ENCODE assay signal across 20 cellular contexts in the genomic region with DNA sequence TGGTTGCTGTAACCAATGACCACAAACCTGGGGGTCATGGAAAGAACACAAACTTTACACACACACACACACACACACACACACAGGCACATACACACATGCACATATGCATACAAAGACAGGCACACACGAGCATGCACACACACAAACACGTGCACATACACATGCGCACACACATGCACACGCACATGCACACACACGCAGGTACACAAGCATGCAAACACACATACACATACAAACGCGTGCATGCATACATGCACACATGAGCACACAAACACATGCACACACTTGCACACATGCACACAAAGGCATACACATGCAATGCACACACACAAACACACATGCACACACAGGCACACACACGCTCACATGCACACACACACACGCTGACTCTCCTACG. TPM values are rescaled to one million over a fixed set of nuclear protein-coding genes. Genes with fewer than 3 reads are reported as not detected.
A peak's percentile ranks its signal among the peaks of the same experiment; 100 is the strongest.
DNase-seq lines count a peak whose midpoint lies in the region; ATAC-seq, FAIRE-seq and TF ChIP-seq lines count a peak whose summit lies in the region.
"Had no signal": no experiment of that assay in that cellular context is flagged by ENCODE, and none has a peak within 500 bp of the region (broad histone marks: within the 10 kb centered on the region; RNA-seq: fewer than 3 reads in every experiment).

No MANE protein-coding gene starts in this region.

- peaks cover 29% of the 10 kb centered on the region for H3K4me1 Mint-ChIP-seq in activated naive CD4-positive, alpha-beta T cell treated with anti-CD3 and anti-CD28 coated beads, Interleukin-2, amount 10 ng/mL, durations not matched to agents 7 days and 5 days

- no peak for TF ChIP-seq POLR2A in GM12878 (IDR thresholded peaks at IDR 0.05; ENCODE audit: low read depth, low read length)

- H4K20me1 ChIP-seq in GM12878 (ENCODE audit: control insufficient read depth, insufficient read depth) (no peaks in the 10 kb centered on the region), SK-N-SH (ENCODE audit: insufficient read depth) (no peaks in the 10 kb centered on the region)

- POLR2A ChIA-PET in HEK293 (lab: Yijun Ruan, JAX) (no interaction called here), GM12878 (lab: Charles Lee) (interaction anchor here (1.1 kb wide), 1 partner anchor 55 kb away, joined by 3 read pairs; no protein-coding TSS in a partner anchor), SK-N-SH (lab: Yijun Ruan, JAX) (no interaction called here)

- H3K4me2 ChIP-seq in GM12878 (ENCODE audit: control insufficient read depth, insufficient read depth) (no peak overlapping the region), SK-N-SH (no peak overlapping the region)
- H3K4me2 ChIP-seq: GM23338 had no signal

- H2AFZ ChIP-seq in GM12878 (ENCODE audit: control insufficient read depth, low read depth, low read length) (no peak overlapping the region), SK-N-SH (ENCODE audit: low read depth) (no peak overlapping the region)
- H2AFZ ChIP-seq: GM23338 had no signal

- TF ChIP-seq CTCF in HEK293 (tag by site-specific recombination; IDR thresholded peaks at IDR 0.05) (no peak), GM12878 (IDR thresholded peaks at IDR 0.05 in 2 of 3, conservative IDR thresholded peaks at IDR 0.05 in 1 of 3; ENCODE audit: control insufficient read depth in 2 of 3, extremely low read depth in 1 of 3, insufficient read depth in 1 of 3, low read depth in 3 of 3, low read length in 3 of 3) (no peak), SK-N-SH (IDR thresholded peaks at IDR 0.05) (no peak)

- no peak overlapping the region for H3K4me3 Mint-ChIP-seq in activated naive CD4-positive, alpha-beta T cell treated with anti-CD3 and anti-CD28 coated beads, Interleukin-2, amount 10 ng/mL, durations not matched to agents 7 days and 5 days
- H3K4me3 Mint-ChIP-seq: GM23338 had no signal

- H3K27me3 ChIP-seq in GM12878 (replicated peaks in 1 of 2; ENCODE audit: control insufficient read depth in 2 of 2, insufficient read depth in 2 of 2, low read length in 1 of 2) (no peaks in the 10 kb centered on the region), thymus (ENCODE audit: control insufficient read depth, insufficient read depth) (no peaks in the 10 kb centered on the region), SK-N-SH (ENCODE audit: insufficient read depth) (no peaks in the 10 kb centered on the region)

- no peak for FAIRE-seq in GM12878 (lab: Jason Lieb, UNC)
- FAIRE-seq: D721Med, RCC 7860 had no signal

- H3K9me3 ChIP-seq in HEK293 (ENCODE audit: control insufficient read depth, insufficient read depth, low read depth, low read length) (no peaks in the 10 kb centered on the region), GM12878 (replicated peaks; ENCODE audit: control insufficient read depth, insufficient read depth, low read length) (no peaks in the 10 kb centered on the region), thymus (ENCODE audit: control insufficient read depth) (no peaks in the 10 kb centered on the region), SK-N-SH (no peaks in the 10 kb centered on the region)

- TF ChIP-seq EP300 in GM12878 (IDR thresholded peaks at IDR 0.05; ENCODE audit: borderline replicate concordance in 1 of 2, control insufficient read depth in 1 of 2, low read depth in 2 of 2, low read length in 2 of 2) (no peak), SK-N-SH (IDR thresholded peaks at IDR 0.05; ENCODE audit: borderline replicate concordance in 1 of 2, low read depth in 1 of 2, low read length in 1 of 2) (no peak)

- SMC1A ChIA-PET in GM12878 (lab: Charles Lee; ENCODE audit: uncharacterized antibody, unreplicated experiment), result no interaction called here

- H3K27me3 Mint-ChIP-seq in activated naive CD4-positive, alpha-beta T cell treated with anti-CD3 and anti-CD28 coated beads, Interleukin-2, amount 10 ng/mL, durations not matched to agents 7 days and 5 days, result no peaks in the 10 kb centered on the region

- RAD21 ChIA-PET in GM12878 (lab: Charles Lee; ENCODE audit: unreplicated experiment), result interaction anchor here (1.1 to 2.0 kb wide), 4 partner anchors 24 to 138 kb away, joined by 3 to 8 read pairs (median 8); no protein-coding TSS in a partner anchor

- BruUV-seq in GM12878 (replicated peaks; lab: Mats Ljungman, UMichigan), result no TSS peak

- H3K27ac ChIP-seq in HEK293 (ENCODE audit: extremely low read depth, low read depth, low read length), result no peak overlapping the region
- no peak overlapping the region for H3K27ac ChIP-seq in GM12878 (ENCODE audit: control insufficient read depth, insufficient read depth)
- H3K27ac ChIP-seq in thymus (ENCODE audit: low read depth), result peak overlapping the region; percentile 64
- H3K27ac ChIP-seq in SK-N-SH (ENCODE audit: low read depth in 2 of 2, low read length in 1 of 2), result no peak overlapping the region
- H3K27ac ChIP-seq: HL-60 had no signal

- intact Hi-C loops in GM12878 (cut with micrococcal nuclease; ENCODE audit: unreplicated experiment), result no loop called here

- in situ Hi-C loops in GM12878 (cut with MboI), result loop anchor here (5.0 kb wide), 2 partner anchors 70 to 140 kb away; no protein-coding TSS in a partner anchor

- no peaks in the 10 kb centered on the region for H3K9me3 Mint-ChIP-seq in activated naive CD4-positive, alpha-beta T cell treated with anti-CD3 and anti-CD28 coated beads, Interleukin-2, amount 10 ng/mL, durations not matched to agents 7 days and 5 days
- H3K9me3 Mint-ChIP-seq: GM23338 had no signal

- H3K9ac ChIP-seq in GM12878 (ENCODE audit: control insufficient read depth, insufficient read depth, low read length), result no peak overlapping the region
- H3K9ac ChIP-seq in SK-N-SH, result no peak overlapping the region

- H3K36me3 Mint-ChIP-seq in activated naive CD4-positive, alpha-beta T cell treated with anti-CD3 and anti-CD28 coated beads, Interleukin-2, amount 10 ng/mL, durations not matched to agents 7 days and 5 days, result peaks cover 53% of the 10 kb centered on the region

- CTCF ChIA-PET in activated naive CD4-positive, alpha-beta T cell treated with anti-CD3 and anti-CD28 coated beads, Interleukin-2, amount 10 ng/mL, durations not matched to agents 7 days and 5 days (lab: Charles Lee), result interaction anchor here (2.0 to 3.2 kb wide), 2 partner anchors 138 to 150 kb away, joined by 4 to 19 read pairs; no protein-coding TSS in a partner anchor
- CTCF ChIA-PET in HEK293 (lab: Yijun Ruan, JAX), result interaction anchor here (0.6 kb wide), 1 partner anchor 33 kb away, joined by 3 read pairs; no protein-coding TSS in a partner anchor
- CTCF ChIA-PET in GM12878 (lab: Yijun Ruan, JAX), result interaction anchor here (1.8 kb wide), 1 partner anchor 111 kb away, joined by 7 read pairs; no protein-coding TSS in a partner anchor
- CTCF ChIA-PET in SK-N-SH (lab: Yijun Ruan, JAX), result no interaction called here

- no peaks in the 10 kb centered on the region for H3K36me3 ChIP-seq in HEK293 (ENCODE audit: control insufficient read depth in 2 of 2, insufficient read depth in 1 of 2, low read length in 2 of 2)
- no peaks in the 10 kb centered on the region for H3K36me3 ChIP-seq in GM12878 (ENCODE audit: control insufficient read depth in 2 of 2, insufficient read depth in 2 of 2, low read length in 1 of 2)
- H3K36me3 ChIP-seq in thymus (ENCODE audit: control insufficient read depth, insufficient read depth), result peaks cover 50% of the 10 kb centered on the region
- no peaks in the 10 kb centered on the region for H3K36me3 ChIP-seq in SK-N-SH (replicated peaks in 1 of 2; ENCODE audit: control insufficient read depth in 1 of 2, insufficient read depth in 2 of 2, low read length in 1 of 2)

- 77% methylated on average over 10 of the region's 10 CpGs for WGBS in GM12878 (ENCODE audit: insufficient coverage, insufficient replicate concordance, low lambda C conversion rate, missing lambda C conversion rate)
- WGBS in thymus, result over 99% methylated on average over 10 of the region's 10 CpGs
- WGBS in SK-N-SH (ENCODE audit: low lambda C conversion rate), result 81% methylated on average over 7 of the region's 10 CpGs

- no peaks in the 10 kb centered on the region for H3K4me1 ChIP-seq in HEK293 (ENCODE audit: control insufficient read depth, insufficient read depth, low read length)
- peaks cover 17% of the 10 kb centered on the region for H3K4me1 ChIP-seq in GM12878 (ENCODE audit: control insufficient read depth, insufficient read depth, low read length)
- peaks cover 33% of the 10 kb centered on the region for H3K4me1 ChIP-seq in thymus (ENCODE audit: control insufficient read depth, insufficient read depth, low read length)
- no peaks in the 10 kb centered on the region; a peak in 1 of 4 replicates for H3K4me1 ChIP-seq in SK-N-SH (ENCODE audit: control insufficient read depth in 1 of 2, insufficient read depth in 2 of 2, low read depth in 1 of 2, low read length in 1 of 2)

- H3K4me3 ChIP-seq in HEK293 (ENCODE audit: low read depth, low read length) (no peak overlapping the region), GM12878 (no peak overlapping the region), thymus (ENCODE audit: low read length) (no peak overlapping the region), SK-N-SH (ENCODE audit: low read depth in 2 of 2, low read length in 1 of 2) (no peak overlapping the region)
- H3K4me3 ChIP-seq: GM23338 had no signal

- H3K9me2 ChIP-seq in SK-N-SH, result no peaks in the 10 kb centered on the region

- H3F3A ChIP-seq in SK-N-SH (replicated peaks; ENCODE audit: insufficient read depth), result no peaks in the 10 kb centered on the region

- peak overlapping the region; percentile 25 for H3K27ac Mint-ChIP-seq in activated naive CD4-positive, alpha-beta T cell treated with anti-CD3 and anti-CD28 coated beads, Interleukin-2, amount 10 ng/mL, durations not matched to agents 7 days and 5 days
- H3K27ac Mint-ChIP-seq: GM23338 had no signal

- no peak for DNase-seq in activated naive CD4-positive, alpha-beta T cell treated with anti-CD3 and anti-CD28 coated beads, Interleukin-2, amount 10 ng/mL, durations not matched to agents 7 days and 5 days
- no peak for DNase-seq in activated naive CD4-positive, alpha-beta T cell treated with Interleukin-2 at 50 U/mL for 16 hours
- no peak for DNase-seq in GM12878 (ENCODE audit: low read depth, low spot score)
- DNase-seq in SK-N-SH, result no peak
- no peak for DNase-seq in activated CD4-positive, alpha-beta T cell treated with anti-CD3 and anti-CD28 coated beads for 1 hour
- DNase-seq: DMS79 treated with DMSO at 0.1 percent for 48 hours, GDM1, Kasumi-1, NCI-H1417, NCI-H1930, NCI-H2171 had no signal

- H3K79me2 ChIP-seq in GM12878 (ENCODE audit: control insufficient read depth, insufficient read depth, low read length) (no peaks in the 10 kb centered on the region), SK-N-SH (ENCODE audit: insufficient read depth) (no peaks in the 10 kb centered on the region)

- ATAC-seq in GM12878 (no peak), esophagus mucosa (no peak)
- ATAC-seq: GM23338 had no signal

- no peak for TF ChIP-seq RAD21 in GM12878 (IDR thresholded peaks at IDR 0.05; ENCODE audit: insufficient read depth, low read depth, low read length)
- TF ChIP-seq RAD21 in SK-N-SH (IDR thresholded peaks at IDR 0.05; ENCODE audit: low read length), result no peak

RNA-seq across cellular contexts. Expression of gene UBASH3A, which starts 44.0 kb away (rescaled TPM):
- total RNA-seq in GM12878 (2013; cell fraction: nucleolus; rRNA removed), result 1.8 and 1.9 TPM in 2 replicates
- total RNA-seq in GM12878 (2014; rRNA removed) (0.05 and 0.17 TPM in 2 replicates), GM12878 (2014; rRNA removed; fragmentation: Illumina TruSeq; extraction: Trizol) (0.05 and 0.13 TPM in 2 replicates), GM12878 (2021) (0.27 and 0.28 TPM in 2 replicates), esophagus mucosa (0.24 TPM)
- 0.16 TPM for polyA plus RNA-seq in GM12878 (2011; ENCODE audit: low read depth)
- polyA plus RNA-seq in GM12878 (2011; rRNA removed) (0.16 and 0.33 TPM in 2 replicates), GM12878 (2014; fragmentation: Illumina TruSeq; extraction: Trizol) (0.17 and 0.21 TPM in 2 replicates), GM12878 (2014; fragmentation: Nextera tagmentation; extraction: Ambion mirVana) (under 1 TPM in 1 of 2 experiments, not detected in 1; 0.04 TPM), GM12878 (2014; rRNA removed) (0.20 and 0.23 TPM in 2 replicates), GM12878 (2016; fragmentation: Nextera tagmentation; extraction: Ambion mirVana) (under 1 TPM; 0.26 to 0.39 TPM), thymus (14.9 TPM), SK-N-SH (2012; rRNA removed) (not detected in 2 replicates)
- 0.36 and 0.57 TPM in 2 replicates for polyA plus RNA-seq in GM12878 (2011; cell fraction: cytosol; rRNA removed)
- 1.8 and 2.2 TPM in 2 replicates for polyA plus RNA-seq in GM12878 (2011; cell fraction: nucleus; rRNA removed)
- polyA plus RNA-seq in GM12878 (2012), result 0.26 and 0.59 TPM in 2 replicates
- polyA minus RNA-seq in GM12878 (2011; rRNA and poly(A)+ RNA removed), result 0.72 TPM in 1 of 2 replicates, not detected in the other
- polyA minus RNA-seq in GM12878 (2011; cell fraction: cytosol; rRNA and poly(A)+ RNA removed), result 0.73 TPM in 1 of 2 replicates, not detected in the other
- 0.73 and 0.86 TPM in 2 replicates for polyA minus RNA-seq in GM12878 (2011; cell fraction: nucleus; rRNA and poly(A)+ RNA removed)
- polyA plus RNA-seq in SK-N-SH (2012; cell fraction: cytosol; rRNA removed), result not detected in 2 replicates
- not detected in 2 replicates for polyA plus RNA-seq in SK-N-SH (2012; cell fraction: nucleus; rRNA removed)
- total RNA-seq: A673, GM23338, NCI-H460 had no signal
- polyA plus RNA-seq: GM23338 had no signal

RNA-seq across cellular contexts. Expression of gene RSPH1, which starts 48.3 kb away (rescaled TPM):
- total RNA-seq in GM12878 (2013; cell fraction: nucleolus; rRNA removed), result 0.56 and 0.78 TPM in 2 replicates
- total RNA-seq in GM12878 (2014; rRNA removed) (0.11 and 0.33 TPM in 2 replicates), GM12878 (2014; rRNA removed; fragmentation: Illumina TruSeq; extraction: Trizol) (0.27 and 0.37 TPM in 2 replicates), GM12878 (2021) (0.27 and 0.28 TPM in 2 replicates), esophagus mucosa (0.24 TPM)
- polyA plus RNA-seq in GM12878 (2011; ENCODE audit: low read depth), result 0.94 TPM
- polyA plus RNA-seq in GM12878 (2011; rRNA removed) (0.38 and 0.59 TPM in 2 replicates), GM12878 (2014; fragmentation: Illumina TruSeq; extraction: Trizol) (0.37 and 0.67 TPM in 2 replicates), GM12878 (2014; fragmentation: Nextera tagmentation; extraction: Ambion mirVana) (under 1 TPM; 0.37 to 0.38 TPM), GM12878 (2014; rRNA removed) (0.19 and 0.81 TPM in 2 replicates), GM12878 (2016; fragmentation: Nextera tagmentation; extraction: Ambion mirVana) (1 to 10 TPM; 1.2 to 1.4 TPM), thymus (2.4 TPM), SK-N-SH (2012; rRNA removed) (0.97 and 1.1 TPM in 2 replicates)
- polyA plus RNA-seq in GM12878 (2011; cell fraction: cytosol; rRNA removed), result 0.10 and 0.21 TPM in 2 replicates
- polyA plus RNA-seq in GM12878 (2011; cell fraction: nucleus; rRNA removed), result 0.16 and 0.22 TPM in 2 replicates
- 0.79 and 1.1 TPM in 2 replicates for polyA plus RNA-seq in GM12878 (2012)
- 0.88 TPM in 1 of 2 replicates, not detected in the other for polyA minus RNA-seq in GM12878 (2011; rRNA and poly(A)+ RNA removed)
- not detected in 2 replicates for polyA minus RNA-seq in GM12878 (2011; cell fraction: cytosol; rRNA and poly(A)+ RNA removed)
- not detected in 2 replicates for polyA minus RNA-seq in GM12878 (2011; cell fraction: nucleus; rRNA and poly(A)+ RNA removed)
- polyA plus RNA-seq in SK-N-SH (2012; cell fraction: cytosol; rRNA removed), result 1.1 and 2.1 TPM in 2 replicates
- polyA plus RNA-seq in SK-N-SH (2012; cell fraction: nucleus; rRNA removed), result 0.37 and 0.67 TPM in 2 replicates
- total RNA-seq: GM23338 had no signal

RNA-seq across cellular contexts. Expression of gene TMPRSS3, which starts 51.9 kb away (rescaled TPM):
- 4.1 and 4.2 TPM in 2 replicates for total RNA-seq in GM12878 (2013; cell fraction: nucleolus; rRNA removed)
- 0.65 and 1.4 TPM in 2 replicates for total RNA-seq in GM12878 (2014; rRNA removed)
- total RNA-seq in GM12878 (2014; rRNA removed; fragmentation: Illumina TruSeq; extraction: Trizol), result 0.63 and 0.83 TPM in 2 replicates
- 0.90 and 1.2 TPM in 2 replicates for total RNA-seq in GM12878 (2021)
- polyA plus RNA-seq in GM12878 (2011; ENCODE audit: low read depth), result 13.4 TPM
- not detected in 2 replicates for polyA plus RNA-seq in GM12878 (2011; rRNA removed)
- polyA plus RNA-seq in GM12878 (2011; cell fraction: cytosol; rRNA removed), result 0.03 TPM in 1 of 2 replicates, not detected in the other
- polyA plus RNA-seq in GM12878 (2011; cell fraction: nucleus; rRNA removed), result 0.13 TPM in 1 of 2 replicates, not detected in the other
- 16.4 and 22.8 TPM in 2 replicates for polyA plus RNA-seq in GM12878 (2012)
- polyA plus RNA-seq in GM12878 (2014; fragmentation: Illumina TruSeq; extraction: Trizol), result 0.17 and 0.51 TPM in 2 replicates
- polyA plus RNA-seq in GM12878 (2014; fragmentation: Nextera tagmentation; extraction: Ambion mirVana), result 1 to 10 TPM in 1 of 2 experiments, under 1 TPM in 1; 0.82 to 1.5 TPM
- polyA plus RNA-seq in GM12878 (2014; rRNA removed), result 0.51 and 1.3 TPM in 2 replicates
- polyA plus RNA-seq in GM12878 (2016; fragmentation: Nextera tagmentation; extraction: Ambion mirVana), result under 1 TPM; 0.56 to 0.59 TPM
- polyA minus RNA-seq in GM12878 (2011; rRNA and poly(A)+ RNA removed), result 0.10 TPM in 1 of 2 replicates, not detected in the other
- 1.6 TPM in 1 of 2 replicates, not detected in the other for polyA minus RNA-seq in GM12878 (2011; cell fraction: cytosol; rRNA and poly(A)+ RNA removed)
- not detected in 2 replicates for polyA minus RNA-seq in GM12878 (2011; cell fraction: nucleus; rRNA and poly(A)+ RNA removed)
- polyA plus RNA-seq in thymus, result 1.1 TPM
- polyA plus RNA-seq in SK-N-SH (2012; rRNA removed), result not detected in 2 replicates
- not detected in 2 replicates for polyA plus RNA-seq in SK-N-SH (2012; cell fraction: cytosol; rRNA removed)
- polyA plus RNA-seq in SK-N-SH (2012; cell fraction: nucleus; rRNA removed), result not detected in 2 replicates
- total RNA-seq in esophagus mucosa, result 0.32 TPM
- total RNA-seq: A673 had no signal
- polyA plus RNA-seq: GM23338 had no signal
